Comparison of ENCODE assay signal across 8 cellular contexts in the genomic region with DNA sequence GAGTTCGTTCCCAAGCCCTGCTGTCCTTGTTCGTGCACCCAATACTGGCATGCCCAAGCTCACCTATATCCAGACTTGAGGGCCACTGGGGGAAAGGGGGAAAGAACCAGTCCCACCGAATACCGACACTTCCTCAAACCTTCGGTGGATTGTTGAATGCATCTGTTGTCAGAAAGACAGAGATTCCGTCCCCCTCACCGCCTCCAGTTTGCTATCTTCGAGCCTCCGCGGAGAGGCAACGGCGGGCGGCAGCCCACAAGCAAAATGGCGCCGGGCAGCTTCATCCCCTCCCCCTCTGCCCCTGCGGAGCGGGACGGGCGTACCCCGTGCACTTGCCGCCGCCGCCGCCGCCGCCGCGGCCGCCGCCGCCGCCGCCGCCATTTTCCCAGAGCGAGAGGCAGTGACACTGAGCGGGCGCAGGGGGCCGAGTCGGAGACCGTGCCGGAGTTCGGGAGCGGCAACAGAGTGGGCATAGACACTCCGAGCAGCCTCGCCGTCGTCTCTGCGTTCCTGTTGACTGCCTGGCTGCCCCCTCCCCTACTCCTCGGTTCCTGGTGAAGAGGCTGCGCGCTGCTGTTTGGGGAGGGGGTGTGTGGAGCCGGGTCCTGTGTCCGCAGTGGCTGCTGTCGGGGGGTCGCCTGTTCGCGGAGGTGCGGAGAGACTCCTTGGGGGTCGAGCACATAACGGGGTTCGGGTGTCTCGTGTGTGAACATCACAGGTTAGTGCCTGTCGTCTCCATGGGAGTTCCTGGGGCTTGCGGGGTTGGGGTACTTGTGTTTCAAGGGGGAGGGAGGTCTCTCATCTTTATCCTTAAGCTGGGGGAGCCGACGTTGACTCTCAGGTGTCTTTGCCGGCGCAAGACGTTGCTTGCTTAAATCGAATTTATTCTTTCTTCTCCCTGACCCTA. TPM values are rescaled to one million over a fixed set of nuclear protein-coding genes. Genes with fewer than 3 reads are reported as not detected.
DNase-seq lines count a peak whose midpoint lies in the region; ATAC-seq and TF ChIP-seq lines count a peak whose summit lies in the region.

A gene with protein sequence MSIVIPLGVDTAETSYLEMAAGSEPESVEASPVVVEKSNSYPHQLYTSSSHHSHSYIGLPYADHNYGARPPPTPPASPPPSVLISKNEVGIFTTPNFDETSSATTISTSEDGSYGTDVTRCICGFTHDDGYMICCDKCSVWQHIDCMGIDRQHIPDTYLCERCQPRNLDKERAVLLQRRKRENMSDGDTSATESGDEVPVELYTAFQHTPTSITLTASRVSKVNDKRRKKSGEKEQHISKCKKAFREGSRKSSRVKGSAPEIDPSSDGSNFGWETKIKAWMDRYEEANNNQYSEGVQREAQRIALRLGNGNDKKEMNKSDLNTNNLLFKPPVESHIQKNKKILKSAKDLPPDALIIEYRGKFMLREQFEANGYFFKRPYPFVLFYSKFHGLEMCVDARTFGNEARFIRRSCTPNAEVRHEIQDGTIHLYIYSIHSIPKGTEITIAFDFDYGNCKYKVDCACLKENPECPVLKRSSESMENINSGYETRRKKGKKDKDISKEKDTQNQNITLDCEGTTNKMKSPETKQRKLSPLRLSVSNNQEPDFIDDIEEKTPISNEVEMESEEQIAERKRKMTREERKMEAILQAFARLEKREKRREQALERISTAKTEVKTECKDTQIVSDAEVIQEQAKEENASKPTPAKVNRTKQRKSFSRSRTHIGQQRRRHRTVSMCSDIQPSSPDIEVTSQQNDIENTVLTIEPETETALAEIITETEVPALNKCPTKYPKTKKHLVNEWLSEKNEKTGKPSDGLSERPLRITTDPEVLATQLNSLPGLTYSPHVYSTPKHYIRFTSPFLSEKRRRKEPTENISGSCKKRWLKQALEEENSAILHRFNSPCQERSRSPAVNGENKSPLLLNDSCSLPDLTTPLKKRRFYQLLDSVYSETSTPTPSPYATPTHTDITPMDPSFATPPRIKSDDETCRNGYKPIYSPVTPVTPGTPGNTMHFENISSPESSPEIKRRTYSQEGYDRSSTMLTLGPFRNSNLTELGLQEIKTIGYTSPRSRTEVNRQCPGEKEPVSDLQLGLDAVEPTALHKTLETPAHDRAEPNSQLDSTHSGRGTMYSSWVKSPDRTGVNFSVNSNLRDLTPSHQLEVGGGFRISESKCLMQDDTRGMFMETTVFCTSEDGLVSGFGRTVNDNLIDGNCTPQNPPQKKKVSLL (N-terminal part only) (plus strand): TSS at position 388 of the 907 bp plus-strand sequence. CDS start 26,748 bp downstream, outside the sequence.

- TF ChIP-seq CTCF in AG04449 (IDR thresholded peaks at IDR 0.05; ENCODE audit: insufficient read depth, low read length, missing control alignments) (peak; percentile 24), choroid plexus epithelial cell (conservative IDR thresholded peaks at IDR 0.05; ENCODE audit: low read depth, low read length) (peak; percentile 20)

- H3K27me3 Mint-ChIP-seq in activated CD4-positive, alpha-beta T cell treated with anti-CD3 and anti-CD28 coated beads for 36 hours = no peaks in the 10 kb centered on the region

- CTCF ChIA-PET in AG04449 (lab: Yijun Ruan, JAX) = interaction anchor here (0.8 to 3.3 kb wide), 7 partner anchors 12 to 39 kb away, joined by 3 to 19 read pairs (median 3); no protein-coding TSS in a partner anchor
- CTCF ChIA-PET in activated CD4-positive, alpha-beta T cell treated with anti-CD3 and anti-CD28 coated beads for 36 hours (lab: Charles Lee) = interaction anchor here (0.8 to 5.8 kb wide), 5 partner anchors 11 to 517 kb away, joined by 3 to 64 read pairs (median 3); no protein-coding TSS in a partner anchor

- peak within 1 kb of the TSS; percentile 100 for H3K27ac Mint-ChIP-seq in activated CD4-positive, alpha-beta T cell treated with anti-CD3 and anti-CD28 coated beads for 36 hours

- intact Hi-C loops in activated CD4-positive, alpha-beta T cell treated with anti-CD3 and anti-CD28 coated beads for 36 hours (cut with DNase I, micrococcal nuclease) = loop anchor here (1.0 to 10.0 kb wide), 16 partner anchors 15 to 1853 kb away; a partner anchor contains a TSS
- intact Hi-C loops in left colon (cut with DNase I, micrococcal nuclease) = no loop called here

- H3K4me3 Mint-ChIP-seq in activated CD4-positive, alpha-beta T cell treated with anti-CD3 and anti-CD28 coated beads for 36 hours = peak within 1 kb of the TSS; percentile 96

- ATAC-seq in GM18870 (IDR thresholded peaks at IDR 0.05; ENCODE audit: unreplicated experiment) = peak; percentile 14
- peak; percentile 27 for ATAC-seq in HG03159 (IDR thresholded peaks at IDR 0.05; ENCODE audit: unreplicated experiment)
- peak; percentile 26 for ATAC-seq in activated CD4-positive, alpha-beta T cell treated with anti-CD3 and anti-CD28 coated beads for 36 hours
- ATAC-seq in left colon = peak; percentile 48

- H3K4me3 ChIP-seq in AG04449 (ENCODE audit: low read depth, low read length) = peak within 1 kb of the TSS; percentile 97
- H3K4me3 ChIP-seq in choroid plexus epithelial cell (ENCODE audit: low read depth, low read length) = peak within 1 kb of the TSS; percentile 95

- DNase-seq in AG04449 (ENCODE audit: low read depth, low spot score) (no peak), NCI-H446 treated with DMSO at 0.1 percent for 48 hours (lab: John Stamatoyannopoulos, UW) (peak; percentile 76), choroid plexus epithelial cell (ENCODE audit: low read depth) (peak; percentile 89), left colon (peak; percentile 90 to 92)
- peak; percentile 95 for DNase-seq in activated CD4-positive, alpha-beta T cell treated with anti-CD3 and anti-CD28 coated beads for 36 hours
- DNase-seq in stimulated activated CD4-positive, alpha-beta T cell treated with anti-CD3 and anti-CD28 coated beads, Interleukin-1b, Interleukin-23, amount 100 ng/mL, for 48 hours = peak; percentile 92

- no peaks in the 10 kb centered on the region for H3K9me3 Mint-ChIP-seq in activated CD4-positive, alpha-beta T cell treated with anti-CD3 and anti-CD28 coated beads for 36 hours (ENCODE audit: low read depth)

- peaks cover 80% of the 10 kb centered on the region for H3K36me3 Mint-ChIP-seq in activated CD4-positive, alpha-beta T cell treated with anti-CD3 and anti-CD28 coated beads for 36 hours (ENCODE audit: low read depth)

- H3K4me1 Mint-ChIP-seq in activated CD4-positive, alpha-beta T cell treated with anti-CD3 and anti-CD28 coated beads for 36 hours = peaks cover 10% of the 10 kb centered on the region

- POLR2A ChIA-PET in AG04449 (lab: Yijun Ruan, JAX) = interaction anchor here (0.6 to 6.8 kb wide), 20 partner anchors 11 to 374 kb away, joined by 3 to 56 read pairs (median 4); no protein-coding TSS in a partner anchor
- POLR2A ChIA-PET in activated CD4-positive, alpha-beta T cell treated with anti-CD3 and anti-CD28 coated beads for 36 hours (lab: Charles Lee) = interaction anchor here (0.6 to 10.1 kb wide), 12 partner anchors 11 to 1112 kb away, joined by 3 to 138 read pairs (median 4); no protein-coding TSS in a partner anchor

RNA-seq across cellular contexts. Expression of the gene that starts here (rescaled TPM):
- total RNA-seq in activated CD4-positive, alpha-beta T cell treated with anti-CD3 and anti-CD28 coated beads for 36 hours = 10 to 100 TPM; 94.4 to 99.3 TPM
- 100 to 1,000 TPM; 119 TPM for total RNA-seq in left colon

Comparison
In these comparisons a context has a peak if more than half of its experiments do, and no peak if none do; other contexts are left out.
1. intact Hi-C loops: an anchor here in activated CD4-positive, alpha-beta T cell treated with anti-CD3 and anti-CD28 coated beads for 36 hours (1.0 to 10.0 kb wide); none called in left colon.